Comparison of ENCODE assay signal across 8 cellular contexts in genomic region chr15:77543159-77543882, GRCh38.
A peak's percentile ranks its signal among the peaks of the same experiment; 100 is the strongest.
DNase-seq lines count a peak whose midpoint lies in the region; ATAC-seq, FAIRE-seq and TF ChIP-seq lines count a peak whose summit lies in the region.

No MANE protein-coding gene starts in this region.

- peak; percentile 95 to 96 for TF ChIP-seq RAD21 in K562 (CRISPR knock-in tag; conservative IDR thresholded peaks at IDR 0.05 in 1 of 2, IDR thresholded peaks at IDR 0.05 in 1 of 2)

- H3K9me3 ChIP-seq in K562 (replicated peaks; ENCODE audit: control insufficient read depth, insufficient read depth, low read depth, low read length), result no peaks in the 10 kb centered on the region

- peak; percentile 97 to 99 (median 97) for TF ChIP-seq CTCF in K562 (IDR thresholded peaks at IDR 0.05 in 2 of 3, conservative IDR thresholded peaks at IDR 0.05 in 1 of 3; ENCODE audit: insufficient read depth in 2 of 3, low read depth in 1 of 3, low read length in 3 of 3)

- H3K79me2 ChIP-seq in K562 (ENCODE audit: control insufficient read depth, insufficient read depth, low read length), result no peaks in the 10 kb centered on the region

- POLR2A ChIA-PET in K562 (lab: Yijun Ruan, JAX), result interaction anchor here (1.4 kb wide), 2 partner anchors 21 to 24 kb away, joined by 3 to 4 read pairs; no protein-coding TSS in a partner anchor

- H3K4me3 ChIP-seq in K562 (peak overlapping the region; percentile 42), skeletal muscle cell (ENCODE audit: low read depth, low read length) (peak overlapping the region; percentile 44)

- peaks cover 0 to 24% of the 10 kb centered on the region in 2 experiments; a peak in 4 of 5 replicates for H3K4me1 ChIP-seq in K562 (replicated peaks in 1 of 2; ENCODE audit: control insufficient read depth in 2 of 2, insufficient read depth in 2 of 2, low read length in 2 of 2)

- 1% methylated on average over 23 of the region's 32 CpGs for WGBS in K562 (ENCODE audit: insufficient coverage, low coverage, missing lambda C conversion rate)

- FAIRE-seq in TTC549 (lab: Jason Lieb, UNC) (peak; percentile 3), K562 (lab: Jason Lieb, UNC) (peak; percentile 84)

- TF ChIP-seq POLR2A in K562 (conservative IDR thresholded peaks at IDR 0.05), result peak; percentile 56; the same call in 1 of the 2 replicates

- H4K20me1 ChIP-seq in K562 (replicated peaks; ENCODE audit: control insufficient read depth, insufficient read depth, low read length), result no peaks in the 10 kb centered on the region

- in situ Hi-C loops in K562 (cut with MboI), result loop anchor here (5.0 kb wide), 1 partner anchor 516 kb away; no protein-coding TSS in a partner anchor

- CTCF ChIA-PET in K562 (lab: Yijun Ruan, JAX; ENCODE audit: low intra/inter-chr PET ratio), result interaction anchor here (0.5 to 2.7 kb wide), 7 partner anchors 30 to 519 kb away, joined by 3 to 36 read pairs (median 9); no protein-coding TSS in a partner anchor

- H3K9me1 ChIP-seq in K562 (ENCODE audit: control insufficient read depth, insufficient read depth, low read length), result no peaks in the 10 kb centered on the region

- ATAC-seq in HG02678 (IDR thresholded peaks at IDR 0.05; ENCODE audit: unreplicated experiment), result peak; percentile 81
- peak; percentile 96 for ATAC-seq in K562

- no peak overlapping the region for H3K27ac ChIP-seq in K562 (ENCODE audit: extremely low read depth, low read depth, low read length)

- intact Hi-C loops in K562 (cut with micrococcal nuclease), result loop anchor here (1.0 to 2.0 kb wide), 4 partner anchors 41 to 425 kb away; no protein-coding TSS in a partner anchor

- no peak for TF ChIP-seq EP300 in K562 (IDR thresholded peaks at IDR 0.05; ENCODE audit: low read length)

- no peaks in the 10 kb centered on the region for H3K27me3 ChIP-seq in K562 (ENCODE audit: control insufficient read depth in 2 of 2, insufficient read depth in 2 of 2, low read length in 2 of 2)

- no TSS peak for BruUV-seq in K562 (replicated peaks; lab: Mats Ljungman, UMichigan)

- H3K4me2 ChIP-seq in K562 (ENCODE audit: insufficient read depth, low read length), result peak overlapping the region; percentile 79

- peak overlapping the region; percentile 93 for H2AFZ ChIP-seq in K562 (ENCODE audit: low read depth, low read length)

- DNase-seq in GM03348 (ENCODE audit: low spot score) (peak; percentile 98), NCI-H2029 treated with DMSO at 0.1 percent for 48 hours (lab: John Stamatoyannopoulos, UW) (peak; percentile 11), K562 (ENCODE audit: extremely low read depth in 1 of 4, low spot score in 3 of 4) (peak; percentile 89 to 95 (median 94)), iPS DF 4.7 (ENCODE audit: extremely low read depth, low spot score) (peak; percentile 58), skeletal muscle cell (ENCODE audit: low read depth) (no peak), cortex of kidney (lab: John Stamatoyannopoulos, UW) (no peak)

- peak overlapping the region; percentile 51 to 92 for H3K9ac ChIP-seq in K562 (ENCODE audit: insufficient read depth in 1 of 2, low read depth in 2 of 2, low read length in 2 of 2)

- H3K36me3 ChIP-seq in K562 (ENCODE audit: control insufficient read depth, insufficient read depth, low read length), result no peaks in the 10 kb centered on the region

TF ChIP-seq in K562, 482 proteins besides CTCF, POLR2A, EP300 and RAD21 (continues in another document):
- TF ChIP-seq NRF1 (conservative IDR thresholded peaks at IDR 0.05 in 1 of 2, IDR thresholded peaks at IDR 0.05 in 1 of 2), result peak; percentile 89 to 91
- TF ChIP-seq KDM2B (CRISPR knock-in tag; IDR thresholded peaks at IDR 0.05), result 0 out of 2 replicates have a peak, but pooled peaks have one; percentile 29
- peak; percentile 49; the same call in 1 of the 2 replicates for TF ChIP-seq CREM (IDR thresholded peaks at IDR 0.05; ENCODE audit: low read depth)
- no peak for TF ChIP-seq KDM1A (IDR thresholded peaks at IDR 0.05)
- TF ChIP-seq ETV1 (tag; conservative IDR thresholded peaks at IDR 0.05; ENCODE audit: low read depth), result no peak
- peak; percentile 43; the same call in 1 of the 2 replicates for TF ChIP-seq TFAP4 (CRISPR knock-in tag; IDR thresholded peaks at IDR 0.05; ENCODE audit: borderline replicate concordance)
- TF ChIP-seq PML (IDR thresholded peaks at IDR 0.05; ENCODE audit: low read length), result no peak
- TF ChIP-seq FUS (optimal IDR thresholded peaks at IDR 0.05; ENCODE audit: low read depth, low read length), result no peak
- TF ChIP-seq RB1 (IDR thresholded peaks at IDR 0.05; ENCODE audit: low read depth), result peak; percentile 89
- TF ChIP-seq, protein P1, sequence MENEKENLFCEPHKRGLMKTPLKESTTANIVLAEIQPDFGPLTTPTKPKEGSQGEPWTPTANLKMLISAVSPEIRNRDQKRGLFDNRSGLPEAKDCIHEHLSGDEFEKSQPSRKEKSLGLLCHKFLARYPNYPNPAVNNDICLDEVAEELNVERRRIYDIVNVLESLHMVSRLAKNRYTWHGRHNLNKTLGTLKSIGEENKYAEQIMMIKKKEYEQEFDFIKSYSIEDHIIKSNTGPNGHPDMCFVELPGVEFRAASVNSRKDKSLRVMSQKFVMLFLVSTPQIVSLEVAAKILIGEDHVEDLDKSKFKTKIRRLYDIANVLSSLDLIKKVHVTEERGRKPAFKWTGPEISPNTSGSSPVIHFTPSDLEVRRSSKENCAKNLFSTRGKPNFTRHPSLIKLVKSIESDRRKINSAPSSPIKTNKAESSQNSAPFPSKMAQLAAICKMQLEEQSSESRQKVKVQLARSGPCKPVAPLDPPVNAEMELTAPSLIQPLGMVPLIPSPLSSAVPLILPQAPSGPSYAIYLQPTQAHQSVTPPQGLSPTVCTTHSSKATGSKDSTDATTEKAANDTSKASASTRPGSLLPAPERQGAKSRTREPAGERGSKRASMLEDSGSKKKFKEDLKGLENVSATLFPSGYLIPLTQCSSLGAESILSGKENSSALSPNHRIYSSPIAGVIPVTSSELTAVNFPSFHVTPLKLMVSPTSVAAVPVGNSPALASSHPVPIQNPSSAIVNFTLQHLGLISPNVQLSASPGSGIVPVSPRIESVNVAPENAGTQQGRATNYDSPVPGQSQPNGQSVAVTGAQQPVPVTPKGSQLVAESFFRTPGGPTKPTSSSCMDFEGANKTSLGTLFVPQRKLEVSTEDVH (IDR thresholded peaks at IDR 0.05; ENCODE audit: low read depth, partially characterized antibody), result peak; percentile 38
- TF ChIP-seq, protein P2, sequence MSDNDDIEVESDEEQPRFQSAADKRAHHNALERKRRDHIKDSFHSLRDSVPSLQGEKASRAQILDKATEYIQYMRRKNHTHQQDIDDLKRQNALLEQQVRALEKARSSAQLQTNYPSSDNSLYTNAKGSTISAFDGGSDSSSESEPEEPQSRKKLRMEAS (CRISPR knock-in tag; IDR thresholded peaks at IDR 0.05), result peak; percentile 71
- TF ChIP-seq CTCFL (IDR thresholded peaks at IDR 0.05; ENCODE audit: borderline replicate concordance, insufficient read depth, low read depth, low read length, poor library complexity, severe bottlenecking), result peak; percentile 9
- 0 out of 4 replicates have a peak, but pooled peaks of 1 of the 2 experiments have one; percentile 34 for TF ChIP-seq NONO (IDR thresholded peaks at IDR 0.05; ENCODE audit: low read depth in 2 of 2, low read length in 1 of 2)
- TF ChIP-seq ZNF239 (CRISPR knock-in tag; IDR thresholded peaks at IDR 0.05), result peak; percentile 76
- peak in 2 of 3 experiments; percentile 28 to 40 for TF ChIP-seq YY1 (IDR thresholded peaks at IDR 0.05; ENCODE audit: borderline replicate concordance in 1 of 3, control insufficient read depth in 1 of 3, extremely low read depth in 1 of 3, insufficient read depth in 3 of 3, insufficient read length in 1 of 3, insufficient replicate concordance in 2 of 3, low read depth in 1 of 3, low read length in 2 of 3)
- TF ChIP-seq RCOR1 (IDR thresholded peaks at IDR 0.05; ENCODE audit: borderline replicate concordance in 1 of 2, low read depth in 2 of 2, low read length in 2 of 2), result 0 out of 4 replicates have a peak, but pooled peaks of 1 of the 2 experiments have one; percentile 43
- 0 out of 2 replicates have a peak, but pooled peaks have one; percentile 35 for TF ChIP-seq HLTF (IDR thresholded peaks at IDR 0.05)
- TF ChIP-seq LEF1 (IDR thresholded peaks at IDR 0.05), result no peak
- no peak for TF ChIP-seq GABPB2 (CRISPR knock-in tag; conservative IDR thresholded peaks at IDR 0.05)
- no peak for TF ChIP-seq CBFA2T2 (conservative IDR thresholded peaks at IDR 0.05)
- 0 out of 2 replicates have a peak, but pooled peaks have one; percentile 50 for TF ChIP-seq ATF7 (IDR thresholded peaks at IDR 0.05)
- no peak for TF ChIP-seq FOSL1 (tag; conservative IDR thresholded peaks at IDR 0.05)
- 0 out of 2 replicates have a peak, but pooled peaks have one; percentile 17 for TF ChIP-seq TCF7 (IDR thresholded peaks at IDR 0.05; ENCODE audit: borderline replicate concordance)

Comparison
In these comparisons a context has a peak if more than half of its experiments do, and no peak if none do; other contexts are left out.
1. DNase-seq: peak in GM03348 (single experiment), NCI-H2029 treated with DMSO at 0.1 percent for 48 hours (single experiment), K562 (4 of 4) and iPS DF 4.7 (single experiment); none in skeletal muscle cell (single experiment) and cortex of kidney (single experiment).